8 cellular contexts compared by ENCODE assay signal in the genomic region with DNA sequence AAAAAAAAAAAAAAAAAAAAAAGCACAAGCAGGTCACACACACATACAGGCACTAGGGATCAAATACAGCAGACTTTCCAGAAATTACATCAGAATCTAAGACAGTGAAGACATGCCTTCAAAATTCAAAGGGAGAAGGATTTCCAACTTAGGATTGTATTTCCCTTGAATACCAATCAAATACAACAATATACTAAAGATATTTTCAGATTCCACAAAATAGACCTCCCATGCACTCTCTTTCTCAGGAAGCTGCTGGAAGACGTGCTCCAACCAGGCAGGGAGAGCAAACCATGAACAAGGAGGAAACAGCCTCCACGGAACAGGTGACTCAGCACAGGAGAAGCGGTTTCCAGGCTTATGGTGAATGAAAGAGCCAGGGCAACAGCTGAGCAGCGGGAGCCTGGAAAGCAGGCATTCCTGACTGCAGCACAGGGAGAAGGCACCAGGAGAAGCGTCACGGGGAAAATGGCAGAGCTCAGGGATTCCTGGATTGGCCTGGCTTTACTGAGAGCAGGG. TPM values are rescaled to one million over a fixed set of nuclear protein-coding genes. Genes with fewer than 3 reads are reported as not detected.
A peak's percentile ranks its signal among the peaks of the same experiment; 100 is the strongest.
DNase-seq lines count a peak whose midpoint lies in the region; ATAC-seq and TF ChIP-seq lines count a peak whose summit lies in the region.

No MANE protein-coding gene starts in this region.

- H3K27me3 Mint-ChIP-seq in Caco-2 (ENCODE audit: insufficient read depth, unreplicated experiment) (no peaks in the 10 kb centered on the region), neural crest cell (ENCODE audit: low read depth) (no peaks in the 10 kb centered on the region)
- no peaks in the 10 kb centered on the region for H3K27me3 Mint-ChIP-seq in effector memory CD8-positive, alpha-beta T cell

- intact Hi-C loops in Caco-2 (cut with micrococcal nuclease; ENCODE audit: unreplicated experiment): no loop called here

- no peaks in the 10 kb centered on the region for H3K4me1 Mint-ChIP-seq in Caco-2 (ENCODE audit: low read depth, unreplicated experiment)
- H3K4me1 Mint-ChIP-seq in effector memory CD8-positive, alpha-beta T cell (ENCODE audit: low read depth in 2 of 2): peaks cover 0 to 8% of the 10 kb centered on the region in 2 donors
- peaks cover 47% of the 10 kb centered on the region for H3K4me1 Mint-ChIP-seq in neural crest cell

- no TSS peak for BruUV-seq in Caco-2 (replicated peaks; lab: Mats Ljungman, UMichigan)

- TF ChIP-seq CTCF in Caco-2 (IDR thresholded peaks at IDR 0.05; ENCODE audit: insufficient read depth in 1 of 2, low read depth in 1 of 2, low read length in 1 of 2, severe bottlenecking in 1 of 2, unreplicated experiment in 1 of 2): no peak
- TF ChIP-seq CTCF in neural crest cell (conservative IDR thresholded peaks at IDR 0.05): no peak

- H3K4me3 Mint-ChIP-seq in Caco-2 (ENCODE audit: unreplicated experiment) (no peak overlapping the region), neural crest cell (peak overlapping the region; percentile 8)
- H3K4me3 Mint-ChIP-seq in effector memory CD8-positive, alpha-beta T cell: no peak overlapping the region

- H3K9me3 ChIP-seq in Caco-2: no peaks in the 10 kb centered on the region

- ATAC-seq in effector memory CD8-positive, alpha-beta T cell (replicated peaks): no peak

- DNase-seq in Caco-2 (peak in 1 of 2 experiments; percentile 30), NCI-H226 (peak; percentile 74), neural crest cell (ENCODE audit: low read depth, low spot score) (no peak), activated gamma-delta T cell treated with Interleukin-2 at 50 U/mL for 16 hours (no peak)
- no peak for DNase-seq in effector memory CD8-positive, alpha-beta T cell
- no peak for DNase-seq in stimulated activated CD4-positive, alpha-beta T cell treated with anti-CD3 and anti-CD28 coated beads, Interleukin-4, amount 100 ng/mL, for 4 hours
- DNase-seq in activated CD8-positive, alpha-beta memory T cell treated with anti-CD3 and anti-CD28 coated beads, Interleukin-2, amount 50 U/mL, for 48 hours: no peak
- no peak for DNase-seq in stimulated activated CD4-positive, alpha-beta T cell treated with anti-CD3 and anti-CD28 coated beads, Interleukin-4, amount 100 ng/mL, for 24 hours

- H3K4me3 ChIP-seq in Caco-2 (ENCODE audit: low read depth, low read length): no peak overlapping the region

- CTCF ChIA-PET in Caco-2 (lab: Charles Lee): no interaction called here

- POLR2A ChIA-PET in Caco-2 (lab: Charles Lee): no interaction called here

- H3K36me3 Mint-ChIP-seq in Caco-2 (ENCODE audit: insufficient read depth, unreplicated experiment) (peaks cover 23% of the 10 kb centered on the region), neural crest cell (ENCODE audit: low read depth) (peaks cover 5% of the 10 kb centered on the region)
- peaks cover 30% of the 10 kb centered on the region for H3K36me3 Mint-ChIP-seq in effector memory CD8-positive, alpha-beta T cell (ENCODE audit: insufficient read depth)

- no peaks in the 10 kb centered on the region for H3K27me3 ChIP-seq in Caco-2 (replicated peaks; ENCODE audit: control insufficient read depth, insufficient read depth, low read length)

- H3K27ac Mint-ChIP-seq in Caco-2 (ENCODE audit: unreplicated experiment) (peak overlapping the region; percentile 36), neural crest cell (ENCODE audit: unreplicated experiment) (peak overlapping the region; percentile 44)
- H3K27ac Mint-ChIP-seq in effector memory CD8-positive, alpha-beta T cell: peak overlapping the region; percentile 42 to 66

- H3K9me3 Mint-ChIP-seq in Caco-2 (ENCODE audit: unreplicated experiment) (no peaks in the 10 kb centered on the region), neural crest cell (no peaks in the 10 kb centered on the region)
- H3K9me3 Mint-ChIP-seq in effector memory CD8-positive, alpha-beta T cell: no peaks in the 10 kb centered on the region

- peaks cover 4% of the 10 kb centered on the region; the same call in 1 of the 2 replicates for H3K4me1 ChIP-seq in Caco-2

- H3K36me3 ChIP-seq in Caco-2 (ENCODE audit: control insufficient read depth, insufficient read depth, low read length): no peaks in the 10 kb centered on the region

RNA-seq across cellular contexts. Expression of gene TMEM184B, which starts 32.0 kb away (rescaled TPM):
- 52.4 and 53.3 TPM in 2 replicates for total RNA-seq in Caco-2 (2022)
- total RNA-seq in neural crest cell: 58.3 and 60.3 TPM in 2 replicates

RNA-seq across cellular contexts. Expression of gene MAFF, which starts 39.0 kb away (rescaled TPM):
- total RNA-seq in Caco-2 (2022) (6.8 and 9.0 TPM in 2 replicates), neural crest cell (3.9 and 5.4 TPM in 2 replicates)

RNA-seq across cellular contexts. Expression of gene PLA2G6, which starts 59.2 kb away (rescaled TPM):
- 18.7 and 19.2 TPM in 2 replicates for total RNA-seq in Caco-2 (2022)
- total RNA-seq in neural crest cell: 11.0 and 14.6 TPM in 2 replicates
